Comparison of ENCODE assay signal across 17 cellular contexts in genomic region chr11:3644817-3645235, GRCh38. TPM values are rescaled to one million over a fixed set of nuclear protein-coding genes. Genes with fewer than 3 reads are reported as not detected.
A peak's percentile ranks its signal among the peaks of the same experiment; 100 is the strongest.
DNase-seq lines count a peak whose midpoint lies in the region; ATAC-seq and TF ChIP-seq lines count a peak whose summit lies in the region.
"Had no signal": no experiment of that assay in that cellular context is flagged by ENCODE, and none has a peak within 500 bp of the region (broad histone marks: within the 10 kb centered on the region; RNA-seq: fewer than 3 reads in every experiment).

TSS of gene ART1 (plus strand) at chr11:3645128. CDS start at chr11:3659214, 14,086 bp downstream.

- H3K36me3 ChIP-seq in heart right ventricle: no peaks in the 10 kb centered on the region
- no peaks in the 10 kb centered on the region for H3K36me3 ChIP-seq in vagina
- H3K36me3 ChIP-seq: thoracic aorta had no signal

- no peak for DNase-seq in activated naive CD8-positive, alpha-beta T cell treated with anti-CD3 and anti-CD28 coated beads for 36 hours
- DNase-seq in RPMI7951 (ENCODE audit: low read depth) (peak; percentile 9), heart right ventricle (peak; percentile 28 to 53), vagina (ENCODE audit: extremely low spot score in 2 of 2) (no peak), NOMO-1 treated with dmso at 0.1 percent for 144 hours (lab: John Stamatoyannopoulos, UW; ENCODE audit: unreplicated experiment) (no peak)
- no peak for DNase-seq in stimulated activated effector memory CD8-positive, alpha-beta T cell treated with anti-CD3 and anti-CD28 coated beads, Interleukin-12 subunit alpha, Interleukin-12 subunit beta, amount 100 ng/mL, for 72 hours (ENCODE audit: low spot score in 2 of 2)
- DNase-seq: activated naive CD4-positive, alpha-beta T cell treated with Interleukin-2 at 50 U/mL for 16 hours; effector memory CD8-positive, alpha-beta T cell; foreskin melanocyte; midbrain; NCI-H524; stimulated activated CD4-positive, alpha-beta T cell treated with anti-CD3 and anti-CD28 coated beads, Interleukin-15, amount 100 ng/mL, for 24 hours had no signal

- no peak for TF ChIP-seq POLR2A in vagina (IDR thresholded peaks at IDR 0.05)

- no peak within 1 kb of the TSS for H3K27ac Mint-ChIP-seq in activated naive CD8-positive, alpha-beta T cell
- no peak within 1 kb of the TSS for H3K27ac Mint-ChIP-seq in activated naive CD8-positive, alpha-beta T cell treated with anti-CD3 and anti-CD28 coated beads for 36 hours
- peak within 1 kb of the TSS; percentile 11 for H3K27ac Mint-ChIP-seq in stimulated activated effector memory CD8-positive, alpha-beta T cell treated with anti-CD3 and anti-CD28 coated beads, Interleukin-12 subunit alpha, Interleukin-12 subunit beta, amount 100 ng/mL, for 72 hours

- WGBS in heart right ventricle, 2 donors: 56 to 59% methylated on average over 4 of the region's 4 CpGs

- H3K4me3 Mint-ChIP-seq in activated naive CD8-positive, alpha-beta T cell: peak within 1 kb of the TSS; percentile 22
- H3K4me3 Mint-ChIP-seq in activated naive CD8-positive, alpha-beta T cell treated with anti-CD3 and anti-CD28 coated beads for 36 hours: no peak within 1 kb of the TSS
- no peak within 1 kb of the TSS for H3K4me3 Mint-ChIP-seq in stimulated activated effector memory CD8-positive, alpha-beta T cell treated with anti-CD3 and anti-CD28 coated beads, Interleukin-12 subunit alpha, Interleukin-12 subunit beta, amount 100 ng/mL, for 72 hours
- H3K4me3 Mint-ChIP-seq: effector memory CD8-positive, alpha-beta T cell had no signal

- H3K4me3 ChIP-seq in heart right ventricle: peak within 1 kb of the TSS in 1 of 10 donors; percentile 3
- H3K4me3 ChIP-seq in vagina: no peak within 1 kb of the TSS
- H3K4me3 ChIP-seq: thoracic aorta had no signal

- ATAC-seq in heart right ventricle: peak; percentile 17 to 83 (median 71)
- ATAC-seq in stimulated activated effector memory CD8-positive, alpha-beta T cell treated with anti-CD3 and anti-CD28 coated beads, Interleukin-12 subunit alpha, Interleukin-12 subunit beta, amount 100 ng/mL, for 72 hours: peak; percentile 11
- no peak for ATAC-seq in GM18858 (IDR thresholded peaks at IDR 0.05; ENCODE audit: unreplicated experiment)
- ATAC-seq: effector memory CD8-positive, alpha-beta T cell had no signal

- H3K4me1 Mint-ChIP-seq in activated naive CD8-positive, alpha-beta T cell (ENCODE audit: low read depth): peaks cover 6% of the 10 kb centered on the region
- H3K4me1 Mint-ChIP-seq in activated naive CD8-positive, alpha-beta T cell treated with anti-CD3 and anti-CD28 coated beads for 36 hours: peaks cover 3% of the 10 kb centered on the region
- H3K4me1 Mint-ChIP-seq in stimulated activated effector memory CD8-positive, alpha-beta T cell treated with anti-CD3 and anti-CD28 coated beads, Interleukin-12 subunit alpha, Interleukin-12 subunit beta, amount 100 ng/mL, for 72 hours: peaks cover 13% of the 10 kb centered on the region

- H3K27ac ChIP-seq in heart right ventricle (peak within 1 kb of the TSS in 9 of 10 donors; percentile 14 to 70 (median 52)), vagina (no peak within 1 kb of the TSS)
- H3K27ac ChIP-seq: parathyroid adenoma, RWPE1, thoracic aorta had no signal

- no peaks in the 10 kb centered on the region for H3K9me3 Mint-ChIP-seq in activated naive CD8-positive, alpha-beta T cell (ENCODE audit: low read depth)
- H3K9me3 Mint-ChIP-seq in activated naive CD8-positive, alpha-beta T cell treated with anti-CD3 and anti-CD28 coated beads for 36 hours: no peaks in the 10 kb centered on the region
- H3K9me3 Mint-ChIP-seq in stimulated activated effector memory CD8-positive, alpha-beta T cell treated with anti-CD3 and anti-CD28 coated beads, Interleukin-12 subunit alpha, Interleukin-12 subunit beta, amount 100 ng/mL, for 72 hours: no peaks in the 10 kb centered on the region
- H3K9me3 Mint-ChIP-seq: effector memory CD8-positive, alpha-beta T cell had no signal

- H3K27me3 ChIP-seq in heart right ventricle: peaks cover 0 to 39% (median 0%) of the 10 kb centered on the region in 7 donors
- H3K27me3 ChIP-seq in vagina: no peaks in the 10 kb centered on the region

- H3K4me1 ChIP-seq in heart right ventricle (peaks cover 3 to 34% (median 19%) of the 10 kb centered on the region in 9 donors), vagina (peaks cover 17% of the 10 kb centered on the region)

- H3K36me3 Mint-ChIP-seq in activated naive CD8-positive, alpha-beta T cell: peaks cover 4% of the 10 kb centered on the region
- H3K36me3 Mint-ChIP-seq in activated naive CD8-positive, alpha-beta T cell treated with anti-CD3 and anti-CD28 coated beads for 36 hours: no peaks in the 10 kb centered on the region
- no peaks in the 10 kb centered on the region for H3K36me3 Mint-ChIP-seq in stimulated activated effector memory CD8-positive, alpha-beta T cell treated with anti-CD3 and anti-CD28 coated beads, Interleukin-12 subunit alpha, Interleukin-12 subunit beta, amount 100 ng/mL, for 72 hours

- TF ChIP-seq CTCF in heart right ventricle (IDR thresholded peaks at IDR 0.05) (peak in 2 of 9 donors; percentile 7 to 18), vagina (IDR thresholded peaks at IDR 0.05) (no peak)

- H3K27me3 Mint-ChIP-seq in activated naive CD8-positive, alpha-beta T cell: peaks cover 28% of the 10 kb centered on the region
- H3K27me3 Mint-ChIP-seq in activated naive CD8-positive, alpha-beta T cell treated with anti-CD3 and anti-CD28 coated beads for 36 hours: peaks cover 67% of the 10 kb centered on the region

- intact Hi-C loops in heart right ventricle (cut with DNase I) (no loop called here), vagina (cut with DNase I) (no loop called here)

- no peaks in the 10 kb centered on the region for H3K9me3 ChIP-seq in heart right ventricle
- no peaks in the 10 kb centered on the region for H3K9me3 ChIP-seq in vagina
- H3K9me3 ChIP-seq: thoracic aorta had no signal

RNA-seq across cellular contexts. Expression of gene ART1, which starts in this region (rescaled TPM):
- not detected for total RNA-seq in activated naive CD8-positive, alpha-beta T cell treated with anti-CD3 and anti-CD28 coated beads for 36 hours
- total RNA-seq in RPMI7951 (2014; rRNA removed; shearing (Covaris generic)): not detected in 2 replicates
- total RNA-seq in heart right ventricle (1 to 10 TPM in 5 of 10 donors, under 1 TPM in 3, not detected in 2; 0.22 to 2.8 (median 1.4) TPM), vagina (not detected)
- polyA plus RNA-seq in heart right ventricle: under 1 TPM in 1 of 2 donors, not detected in 1; 0.03 TPM
- total RNA-seq: thoracic aorta had no signal

Comparison
In these comparisons a context has a peak if more than half of its experiments do, and no peak if none do; other contexts are left out.
1. Peak in DNase-seq in RPMI7951; RNA of the gene not detected or under 1 TPM.
2. DNase-seq: peak in heart right ventricle (2 of 2); none in activated naive CD8-positive, alpha-beta T cell treated with anti-CD3 and anti-CD28 coated beads for 36 hours (single experiment), stimulated activated effector memory CD8-positive, alpha-beta T cell treated with anti-CD3 and anti-CD28 coated beads, Interleukin-12 subunit alpha, Interleukin-12 subunit beta, amount 100 ng/mL, for 72 hours (0 of 2), vagina (0 of 2) and NOMO-1 treated with dmso at 0.1 percent for 144 hours (single experiment).